In the genomic region with DNA sequence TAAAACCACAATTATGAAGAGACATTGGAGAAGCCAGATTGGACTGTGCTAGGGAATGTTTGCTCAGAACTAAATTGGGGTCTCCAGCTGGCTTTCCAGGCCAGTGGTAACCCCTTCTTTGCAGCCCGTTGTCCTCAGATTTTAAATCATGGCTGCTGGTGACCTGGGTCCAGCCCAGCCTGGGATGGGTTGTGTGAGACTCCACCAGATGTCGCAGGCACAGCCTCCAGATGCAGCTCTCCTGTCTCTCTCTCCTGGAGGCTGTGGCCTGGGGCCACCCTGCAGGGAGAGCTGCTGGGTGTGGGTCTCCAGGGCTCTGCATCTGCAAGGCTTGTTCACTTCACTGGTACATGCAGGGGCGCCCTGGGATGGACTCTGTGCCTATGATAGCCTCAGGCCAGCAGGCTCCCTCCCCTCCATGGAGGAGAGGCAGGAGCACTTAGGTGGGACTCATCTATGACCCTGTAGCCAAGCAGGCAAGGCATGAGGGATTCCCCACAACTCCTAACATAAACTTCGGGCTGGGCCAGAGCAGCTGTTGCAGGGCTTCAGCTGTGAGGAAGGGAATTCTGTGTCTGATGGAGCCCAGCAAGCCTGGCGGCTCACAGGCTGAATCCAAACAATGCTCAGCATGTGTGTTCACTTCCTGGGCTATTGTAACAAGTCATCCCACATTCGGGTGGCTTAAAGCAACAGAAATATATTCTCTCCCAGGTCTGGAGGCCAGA, we compare ENCODE assay signal across 15 cellular contexts.
DNase-seq lines count a peak whose midpoint lies in the region; ATAC-seq and TF ChIP-seq lines count a peak whose summit lies in the region.
"Had no signal": no experiment of that assay in that cellular context is flagged by ENCODE, and none has a peak within 500 bp of the region (broad histone marks: within the 10 kb centered on the region; RNA-seq: fewer than 3 reads in every experiment).

No MANE protein-coding gene starts in this region.

- no peaks in the 10 kb centered on the region for H3K36me3 Mint-ChIP-seq in activated T-cell treated with anti-CD3 and anti-CD28 coated beads, Interleukin-2, amount 50 U/mL, for 24 hours (ENCODE audit: low read depth)

- H3K4me2 ChIP-seq in SK-N-SH: no peak overlapping the region

- H3K4me1 Mint-ChIP-seq in activated T-cell treated with anti-CD3 and anti-CD28 coated beads, Interleukin-2, amount 50 U/mL, for 24 hours (ENCODE audit: low read depth): no peaks in the 10 kb centered on the region
- H3K4me1 Mint-ChIP-seq: central memory CD8-positive, alpha-beta T cell had no signal

- 79% methylated on average over 4 of the region's 6 CpGs for WGBS in SK-N-SH (ENCODE audit: low lambda C conversion rate)
- WGBS in psoas muscle, 3 donors: 43 to 50% (median 46%) methylated on average over 6 of the region's 6 CpGs

- CTCF ChIA-PET in SK-N-SH (lab: Yijun Ruan, JAX): interaction anchor here (1.3 kb wide), 1 partner anchor 11 kb away, joined by 3 read pairs; no protein-coding TSS in a partner anchor

- no peaks in the 10 kb centered on the region for H3K36me3 ChIP-seq in SK-N-SH (replicated peaks in 1 of 2; ENCODE audit: control insufficient read depth in 1 of 2, insufficient read depth in 2 of 2, low read length in 1 of 2)
- no peaks in the 10 kb centered on the region for H3K36me3 ChIP-seq in MG63
- no peaks in the 10 kb centered on the region for H3K36me3 ChIP-seq in psoas muscle (ENCODE audit: insufficient read depth in 1 of 2, low read depth in 1 of 2)

- TF ChIP-seq EP300 in SK-N-SH (IDR thresholded peaks at IDR 0.05; ENCODE audit: borderline replicate concordance in 1 of 2, low read depth in 1 of 2, low read length in 1 of 2): no peak

- TF ChIP-seq RAD21 in SK-N-SH (IDR thresholded peaks at IDR 0.05; ENCODE audit: low read length): no peak

- no peak overlapping the region for H3K9ac ChIP-seq in SK-N-SH

- H3K4me3 ChIP-seq in SK-N-SH (ENCODE audit: low read depth in 2 of 2, low read length in 1 of 2) (no peak overlapping the region), MG63 (no peak overlapping the region), psoas muscle (no peak overlapping the region)
- H3K4me3 ChIP-seq: testis had no signal

- no peaks in the 10 kb centered on the region for H4K20me1 ChIP-seq in SK-N-SH (ENCODE audit: insufficient read depth)

- H2AFZ ChIP-seq in SK-N-SH (ENCODE audit: low read depth): peak overlapping the region; percentile 36; the same call in 1 of the 2 replicates

- H3K9me3 ChIP-seq in SK-N-SH (no peaks in the 10 kb centered on the region), MG63 (no peaks in the 10 kb centered on the region), psoas muscle (no peaks in the 10 kb centered on the region)
- H3K9me3 ChIP-seq: testis had no signal

- H3K79me2 ChIP-seq in SK-N-SH (ENCODE audit: insufficient read depth): no peaks in the 10 kb centered on the region

- DNase-seq in SK-N-SH (no peak), MG63 (peak; percentile 29), fibroblast of peridontal ligament (ENCODE audit: extremely low read depth) (peak; percentile 31), psoas muscle (no peak), NCI-H2171 (lab: John Stamatoyannopoulos, UW) (no peak), EL (no peak)
- DNase-seq in activated T-cell treated with anti-CD3 and anti-CD28 coated beads, Interleukin-2, amount 50 U/mL, for 24 hours: no peak
- DNase-seq: ACHN; activated CD8-positive, alpha-beta memory T cell treated with anti-CD3 and anti-CD28 coated beads, Interleukin-2, amount 50 U/mL, for 48 hours; activated naive CD4-positive, alpha-beta T cell treated with anti-CD3 and anti-CD28 coated beads, Interleukin-2, amount 50 U/mL, for 16 hours; NCI-H2029 treated with DMSO at 0.1 percent for 48 hours; RPMI8226; testis had no signal

- H3K4me1 ChIP-seq in SK-N-SH (ENCODE audit: control insufficient read depth in 1 of 2, insufficient read depth in 2 of 2, low read depth in 1 of 2, low read length in 1 of 2) (peaks cover 0 to 26% of the 10 kb centered on the region in 2 experiments; a peak in 3 of 4 replicates), psoas muscle (peaks cover 2% of the 10 kb centered on the region)
- H3K4me1 ChIP-seq: testis had no signal

- ATAC-seq in SK-N-SH treated with all-trans-retinoic acid at 6 μM for 48 hours (no peak), psoas muscle (no peak)

- H3K27ac Mint-ChIP-seq in activated T-cell treated with anti-CD3 and anti-CD28 coated beads, Interleukin-2, amount 50 U/mL, for 24 hours: no peak overlapping the region

- peaks cover 23% of the 10 kb centered on the region for H3F3A ChIP-seq in SK-N-SH (replicated peaks; ENCODE audit: insufficient read depth)

- no peaks in the 10 kb centered on the region for H3K9me3 Mint-ChIP-seq in activated T-cell treated with anti-CD3 and anti-CD28 coated beads, Interleukin-2, amount 50 U/mL, for 24 hours
- H3K9me3 Mint-ChIP-seq: central memory CD8-positive, alpha-beta T cell had no signal

- peaks cover 14% of the 10 kb centered on the region for H3K27me3 Mint-ChIP-seq in activated T-cell treated with anti-CD3 and anti-CD28 coated beads, Interleukin-2, amount 50 U/mL, for 24 hours

- intact Hi-C loops in psoas muscle (cut with DNase I): no loop called here

- H3K27me3 ChIP-seq in SK-N-SH (ENCODE audit: insufficient read depth): peaks cover 11% of the 10 kb centered on the region; the same call in 1 of the 2 replicates
- H3K27me3 ChIP-seq in MG63: no peaks in the 10 kb centered on the region
- no peaks in the 10 kb centered on the region for H3K27me3 ChIP-seq in psoas muscle (ENCODE audit: insufficient read depth in 3 of 3, low read length in 2 of 3)
- H3K27me3 ChIP-seq: testis had no signal

- H3K27ac ChIP-seq in SK-N-SH (ENCODE audit: low read depth in 2 of 2, low read length in 1 of 2): no peak overlapping the region
- peak overlapping the region; percentile 30 for H3K27ac ChIP-seq in psoas muscle
- H3K27ac ChIP-seq: testis had no signal

- H3K9me2 ChIP-seq in SK-N-SH: no peaks in the 10 kb centered on the region

- no peak overlapping the region for H3K4me3 Mint-ChIP-seq in activated T-cell treated with anti-CD3 and anti-CD28 coated beads, Interleukin-2, amount 50 U/mL, for 24 hours
- H3K4me3 Mint-ChIP-seq: central memory CD8-positive, alpha-beta T cell had no signal

- POLR2A ChIA-PET in SK-N-SH (lab: Yijun Ruan, JAX): no interaction called here

- TF ChIP-seq CTCF in SK-N-SH (IDR thresholded peaks at IDR 0.05) (no peak), psoas muscle (IDR thresholded peaks at IDR 0.05) (no peak)

TF ChIP-seq in SK-N-SH, 30 proteins besides CTCF, POLR2A, EP300 and RAD21 (continues in another document):
- TF ChIP-seq GABPA (IDR thresholded peaks at IDR 0.05; ENCODE audit: low read depth): no peak
- TF ChIP-seq TAF1 (IDR thresholded peaks at IDR 0.05; ENCODE audit: borderline replicate concordance, low read depth, low read length): no peak
- no peak for TF ChIP-seq SIN3A (IDR thresholded peaks at IDR 0.05; ENCODE audit: borderline replicate concordance, low read depth, low read length)
- no peak for TF ChIP-seq TEAD4 (IDR thresholded peaks at IDR 0.05; ENCODE audit: borderline replicate concordance, insufficient read depth)
- TF ChIP-seq, protein P1, sequence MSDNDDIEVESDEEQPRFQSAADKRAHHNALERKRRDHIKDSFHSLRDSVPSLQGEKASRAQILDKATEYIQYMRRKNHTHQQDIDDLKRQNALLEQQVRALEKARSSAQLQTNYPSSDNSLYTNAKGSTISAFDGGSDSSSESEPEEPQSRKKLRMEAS (IDR thresholded peaks at IDR 0.05; ENCODE audit: low read depth): no peak
- TF ChIP-seq, protein P2, sequence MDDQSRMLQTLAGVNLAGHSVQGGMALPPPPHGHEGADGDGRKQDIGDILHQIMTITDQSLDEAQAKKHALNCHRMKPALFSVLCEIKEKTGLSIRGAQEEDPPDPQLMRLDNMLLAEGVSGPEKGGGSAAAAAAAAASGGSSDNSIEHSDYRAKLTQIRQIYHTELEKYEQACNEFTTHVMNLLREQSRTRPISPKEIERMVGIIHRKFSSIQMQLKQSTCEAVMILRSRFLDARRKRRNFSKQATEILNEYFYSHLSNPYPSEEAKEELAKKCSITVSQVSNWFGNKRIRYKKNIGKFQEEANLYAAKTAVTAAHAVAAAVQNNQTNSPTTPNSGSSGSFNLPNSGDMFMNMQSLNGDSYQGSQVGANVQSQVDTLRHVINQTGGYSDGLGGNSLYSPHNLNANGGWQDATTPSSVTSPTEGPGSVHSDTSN (IDR thresholded peaks at IDR 0.05): no peak

TF ChIP-seq in SK-N-SH treated with all-trans-retinoic acid at 6 μM for 48 hours, 23 proteins besides CTCF, POLR2A, EP300 and RAD21:
- TF ChIP-seq SNAI2 (CRISPR knock-in tag; IDR thresholded peaks at IDR 0.05) (no peak), TCF4 (CRISPR knock-in tag; IDR thresholded peaks at IDR 0.05; ENCODE audit: borderline replicate concordance) (no peak), ZFP3 (CRISPR knock-in tag; IDR thresholded peaks at IDR 0.05) (no peak), ZFP30 (CRISPR knock-in tag; IDR thresholded peaks at IDR 0.05) (no peak), PPARA (CRISPR knock-in tag; IDR thresholded peaks at IDR 0.05; ENCODE audit: borderline replicate concordance) (no peak)

Comparison
In these comparisons a context has a peak if more than half of its experiments do, and no peak if none do; other contexts are left out.
1. DNase-seq: peak in MG63 (single experiment) and fibroblast of peridontal ligament (single experiment); none in SK-N-SH (single experiment), psoas muscle (0 of 2), activated T-cell treated with anti-CD3 and anti-CD28 coated beads, Interleukin-2, amount 50 U/mL, for 24 hours (single experiment), NCI-H2171 (single experiment) and EL (single experiment).